In genomic region chr7:133061792-133062191, GRCh38 we compare ENCODE assay signal across 17 cellular contexts.
"Had no signal": no experiment of that assay in that cellular context is flagged by ENCODE, and none has a peak within 500 bp of the region (broad histone marks: within the 10 kb centered on the region; RNA-seq: fewer than 3 reads in every experiment).

No MANE protein-coding gene starts in this region.

- DNase-seq: cortex of kidney; dorsolateral prefrontal cortex; effector CD8-positive, alpha-beta T cell; immature natural killer cell; mesendoderm; naive B cell; occipital lobe; retina; stimulated activated CD4-positive, alpha-beta T cell treated with anti-CD3 and anti-CD28 coated beads, Interleukin-12 subunit alpha, Interleukin-12 subunit beta, amount 100 ng/mL, for 4 hours; stimulated activated naive CD4-positive, alpha-beta T cell; stomach; substantia nigra; transverse colon had no signal

- H3K27me3 ChIP-seq: dorsolateral prefrontal cortex, stomach, transverse colon had no signal

- H3K4me1 Mint-ChIP-seq: nephron had no signal

- H3K4me1 ChIP-seq: prostate gland had no signal

- H3K27ac Mint-ChIP-seq: immature natural killer cell, nephron had no signal

- H3K27me3 Mint-ChIP-seq: naive B cell had no signal

- H3K27ac ChIP-seq: dorsolateral prefrontal cortex, parathyroid adenoma, prostate gland, stomach, thoracic aorta, transverse colon had no signal

- H3K4me3 ChIP-seq: dorsolateral prefrontal cortex, prostate gland, stomach, thoracic aorta, transverse colon had no signal

- H3K9me3 Mint-ChIP-seq: immature natural killer cell, nephron had no signal

- H3K9me3 ChIP-seq: prostate gland, stomach, thoracic aorta, transverse colon had no signal

- H3K36me3 ChIP-seq: prostate gland, thoracic aorta had no signal

- H3K4me3 Mint-ChIP-seq: immature natural killer cell, nephron had no signal
